Comparison of ENCODE assay signal across 9 cellular contexts in genomic region chr15:63019539-63020109, GRCh38. TPM values are rescaled to one million over a fixed set of nuclear protein-coding genes. Genes with fewer than 3 reads are reported as not detected.
DNase-seq lines count a peak whose midpoint lies in the region; ATAC-seq, FAIRE-seq and TF ChIP-seq lines count a peak whose summit lies in the region.
"Had no signal": no experiment of that assay in that cellular context is flagged by ENCODE, and none has a peak within 500 bp of the region (broad histone marks: within the 10 kb centered on the region; RNA-seq: fewer than 3 reads in every experiment).

No MANE protein-coding gene starts in this region.

- no peaks in the 10 kb centered on the region for H3K9me1 ChIP-seq in endothelial cell of umbilical vein (replicated peaks; ENCODE audit: control insufficient read depth, extremely low read depth, insufficient read depth, low read length)

- dilution Hi-C loops in endothelial cell of umbilical vein (cut with MboI; ENCODE audit: extremely low pct_ligation_motif_present, low sequenced_read_pairs) = no loop called here

- H3K9me3 ChIP-seq in PC-3 (ENCODE audit: low read length) (no peaks in the 10 kb centered on the region), endothelial cell of umbilical vein (replicated peaks; ENCODE audit: control insufficient read depth, insufficient read depth, low read length) (no peaks in the 10 kb centered on the region), pancreas (no peaks in the 10 kb centered on the region)

- H3K79me2 ChIP-seq in PC-3 (ENCODE audit: low read length) = no peaks in the 10 kb centered on the region
- H3K79me2 ChIP-seq in endothelial cell of umbilical vein (ENCODE audit: control insufficient read depth, insufficient read depth, low read length) = no peaks in the 10 kb centered on the region

- H2AFZ ChIP-seq in PC-3 (ENCODE audit: low read length) (no peak overlapping the region), endothelial cell of umbilical vein (ENCODE audit: low read depth, low read length) (no peak overlapping the region)

- ATAC-seq in PC-3 (peak; percentile 82), pancreas (peak in 3 of 4 donors; percentile 32 to 66 (median 60))
- ATAC-seq in activated CD4-positive, CD25-positive, alpha-beta regulatory T cell treated with anti-CD3 and anti-CD28 coated beads, Interleukin-2, amount 50 U/mL, for 24 hours = no peak

- peak; percentile 30 for DNase-seq in H54 (ENCODE audit: insufficient read length, low spot score)
- DNase-seq in PC-3 = peak; percentile 97
- peak; percentile 39 for DNase-seq in endothelial cell of umbilical vein (ENCODE audit: low read depth, low spot score)
- peak in 2 of 6 donors; percentile 34 to 58 for DNase-seq in pancreas
- no peak for DNase-seq in hippocampal formation (lab: John Stamatoyannopoulos, UW)
- no peak for DNase-seq in activated CD4-positive, alpha-beta T cell treated with anti-CD3 and anti-CD28 coated beads for 48 hours
- DNase-seq in pons (ENCODE audit: low spot score) = no peak
- DNase-seq: stimulated activated CD4-positive, alpha-beta T cell treated with anti-CD3 and anti-CD28 coated beads, Interleukin-2, amount 100 ng/mL, for 24 hours had no signal

- 81 to 85% methylated on average over 9 of the region's 9 CpGs for WGBS in pancreas, 2 donors

- H3K9me2 ChIP-seq in PC-3 (replicated peaks; ENCODE audit: low read length) = no peaks in the 10 kb centered on the region

- intact Hi-C loops in PC-3 (cut with micrococcal nuclease) = no loop called here
- intact Hi-C loops in endothelial cell of umbilical vein (cut with micrococcal nuclease) = no loop called here
- intact Hi-C loops in pancreas (cut with DNase I) = no loop called here

- POLR2A ChIA-PET in PC-3 (lab: Charles Lee; ENCODE audit: unreplicated experiment) (interaction anchor here (0.6 kb wide), 1 partner anchor 42 kb away, joined by 5 read pairs; no protein-coding TSS in a partner anchor), endothelial cell of umbilical vein (lab: Charles Lee) (no interaction called here)

- H3K4me2 ChIP-seq in PC-3 (ENCODE audit: low read length) (peak overlapping the region; percentile 33), endothelial cell of umbilical vein (ENCODE audit: insufficient read depth, low read length) (no peak overlapping the region)

- H3K36me3 ChIP-seq in PC-3 (ENCODE audit: low read depth, low read length) (no peaks in the 10 kb centered on the region), endothelial cell of umbilical vein (ENCODE audit: control insufficient read depth in 2 of 2, extremely low read depth in 1 of 2, insufficient read depth in 2 of 2, low read length in 2 of 2) (no peaks in the 10 kb centered on the region), pancreas (no peaks in the 10 kb centered on the region)

- peaks cover 34% of the 10 kb centered on the region for H3K4me1 ChIP-seq in PC-3 (ENCODE audit: insufficient read depth, low read length)
- H3K4me1 ChIP-seq in endothelial cell of umbilical vein (ENCODE audit: control insufficient read depth, extremely low read depth, insufficient read depth, low read length) = peaks cover 17% of the 10 kb centered on the region
- peaks cover 0 to 13% (median 0%) of the 10 kb centered on the region in 3 donors for H3K4me1 ChIP-seq in pancreas

- TF ChIP-seq POLR2A in H54 (IDR thresholded peaks at IDR 0.05; ENCODE audit: low read depth, low read length) (no peak), endothelial cell of umbilical vein (IDR thresholded peaks at IDR 0.05; ENCODE audit: low read depth, low read length) (no peak)

- H3F3A ChIP-seq in PC-3 (ENCODE audit: low read length, unreplicated experiment) = no peaks in the 10 kb centered on the region

- no peak for FAIRE-seq in H54 (lab: Jason Lieb, UNC)
- no peak for FAIRE-seq in endothelial cell of umbilical vein (lab: Jason Lieb, UNC)
- no peak for FAIRE-seq in pancreas (lab: Jason Lieb, UNC)

- no peaks in the 10 kb centered on the region for H3K27me3 ChIP-seq in PC-3 (ENCODE audit: low read length)
- H3K27me3 ChIP-seq in endothelial cell of umbilical vein (ENCODE audit: control insufficient read depth in 2 of 2, insufficient read depth in 2 of 2, low read length in 2 of 2) = no peaks in the 10 kb centered on the region
- no peaks in the 10 kb centered on the region for H3K27me3 ChIP-seq in pancreas

- no peak overlapping the region; the same call in 1 of the 2 replicates for H3K9ac ChIP-seq in PC-3 (ENCODE audit: low read length)
- no peak overlapping the region for H3K9ac ChIP-seq in endothelial cell of umbilical vein (replicated peaks; ENCODE audit: extremely low read depth, insufficient read depth, low read length)

- H4K20me1 ChIP-seq in PC-3 (ENCODE audit: low read length) (no peaks in the 10 kb centered on the region), endothelial cell of umbilical vein (replicated peaks; ENCODE audit: control insufficient read depth, extremely low read depth, insufficient read depth, low read length) (no peaks in the 10 kb centered on the region)

- BruUV-seq in PC-3 (replicated peaks; lab: Mats Ljungman, UMichigan) = no TSS peak
- no TSS peak for BruUV-seq in endothelial cell of umbilical vein (replicated peaks; lab: Mats Ljungman, UMichigan)

- CTCF ChIA-PET in PC-3 (lab: Charles Lee) = no interaction called here
- CTCF ChIA-PET in endothelial cell of umbilical vein (lab: Charles Lee) = interaction anchor here (0.9 kb wide), 1 partner anchor 11 kb away, joined by 3 read pairs; no protein-coding TSS in a partner anchor

- no peak for TF ChIP-seq CTCF in PC-3 (conservative IDR thresholded peaks at IDR 0.05; ENCODE audit: low read depth, low read length)
- no peak for TF ChIP-seq CTCF in endothelial cell of umbilical vein (IDR thresholded peaks at IDR 0.05; ENCODE audit: extremely low read depth in 1 of 2, insufficient read depth in 1 of 2, low read depth in 1 of 2, low read length in 2 of 2)
- TF ChIP-seq CTCF in pancreas (IDR thresholded peaks at IDR 0.05) = no peak

- peak overlapping the region; percentile 73 for H3K27ac ChIP-seq in PC-3 (ENCODE audit: low read length)
- no peak overlapping the region for H3K27ac ChIP-seq in endothelial cell of umbilical vein (ENCODE audit: insufficient read depth, low read depth, low read length)
- H3K27ac ChIP-seq in pancreas = no peak overlapping the region

- H3K4me3 ChIP-seq in PC-3 (ENCODE audit: low read length) (no peak overlapping the region), endothelial cell of umbilical vein (replicated peaks in 1 of 3; ENCODE audit: insufficient read depth in 1 of 3, low read depth in 1 of 3, low read length in 3 of 3) (no peak overlapping the region), pancreas (no peak overlapping the region)

TF ChIP-seq in endothelial cell of umbilical vein, 7 proteins besides CTCF, POLR2A, EP300 and RAD21:
- no peak for TF ChIP-seq EZH2 (IDR thresholded peaks at IDR 0.05; ENCODE audit: borderline replicate concordance, low read depth, low read length, severe bottlenecking)
- TF ChIP-seq JUN (IDR thresholded peaks at IDR 0.05; ENCODE audit: borderline replicate concordance, insufficient read depth, insufficient read length, low read depth) = no peak
- no peak for TF ChIP-seq POLR2AphosphoS5 (IDR thresholded peaks at IDR 0.05; ENCODE audit: insufficient read depth, low read depth, low read length)
- TF ChIP-seq FOS (IDR thresholded peaks at IDR 0.05; ENCODE audit: borderline replicate concordance, insufficient read depth, low read length) = no peak
- no peak for TF ChIP-seq GATA2 (IDR thresholded peaks at IDR 0.05; ENCODE audit: insufficient read depth, insufficient read length, low read depth, low read length)
- TF ChIP-seq, protein P1, sequence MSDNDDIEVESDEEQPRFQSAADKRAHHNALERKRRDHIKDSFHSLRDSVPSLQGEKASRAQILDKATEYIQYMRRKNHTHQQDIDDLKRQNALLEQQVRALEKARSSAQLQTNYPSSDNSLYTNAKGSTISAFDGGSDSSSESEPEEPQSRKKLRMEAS (IDR thresholded peaks at IDR 0.05; ENCODE audit: insufficient read depth, insufficient read length) = no peak
- no peak for TF ChIP-seq MYC (IDR thresholded peaks at IDR 0.05; ENCODE audit: low read depth, low read length)

RNA-seq across cellular contexts. Expression of gene TPM1, which starts 22.9 kb away (rescaled TPM):
- 127 and 156 TPM in 2 replicates for total RNA-seq in PC-3 (2014; rRNA removed)
- 558 and 678 TPM in 2 replicates for total RNA-seq in endothelial cell of umbilical vein
- 518 and 528 TPM in 2 replicates for polyA plus RNA-seq in endothelial cell of umbilical vein
- 740 and 824 TPM in 2 replicates for polyA plus RNA-seq in endothelial cell of umbilical vein (2011; cell fraction: cytosol; rRNA removed)
- 2,079 and 2,156 TPM in 2 replicates for polyA plus RNA-seq in endothelial cell of umbilical vein (2011; cell fraction: nucleus; rRNA removed)
- polyA plus RNA-seq in endothelial cell of umbilical vein (2012) = 679 and 811 TPM in 2 replicates
- 828 and 932 TPM in 2 replicates for polyA minus RNA-seq in endothelial cell of umbilical vein
- 30.8 TPM for polyA minus RNA-seq in endothelial cell of umbilical vein (2011; cell fraction: cytosol; rRNA and poly(A)+ RNA removed)
- 2,251 and 2,264 TPM in 2 replicates for polyA minus RNA-seq in endothelial cell of umbilical vein (2011; cell fraction: nucleus; rRNA and poly(A)+ RNA removed)
- 100 to 1,000 TPM; 114 to 359 (median 249) TPM for total RNA-seq in pancreas
- 100 to 1,000 TPM; 304 to 482 TPM for polyA plus RNA-seq in pancreas

Comparison
In these comparisons a context has a peak if more than half of its experiments do, and no peak if none do; other contexts are left out.
1. DNase-seq: peak in H54 (single experiment), PC-3 (single experiment) and endothelial cell of umbilical vein (single experiment); none in hippocampal formation (0 of 2), activated CD4-positive, alpha-beta T cell treated with anti-CD3 and anti-CD28 coated beads for 48 hours (single experiment) and pons (single experiment).
2. ATAC-seq: peak in PC-3 (single experiment) and pancreas (3 of 4); none in activated CD4-positive, CD25-positive, alpha-beta regulatory T cell treated with anti-CD3 and anti-CD28 coated beads, Interleukin-2, amount 50 U/mL, for 24 hours (0 of 2).